In the genomic region with DNA sequence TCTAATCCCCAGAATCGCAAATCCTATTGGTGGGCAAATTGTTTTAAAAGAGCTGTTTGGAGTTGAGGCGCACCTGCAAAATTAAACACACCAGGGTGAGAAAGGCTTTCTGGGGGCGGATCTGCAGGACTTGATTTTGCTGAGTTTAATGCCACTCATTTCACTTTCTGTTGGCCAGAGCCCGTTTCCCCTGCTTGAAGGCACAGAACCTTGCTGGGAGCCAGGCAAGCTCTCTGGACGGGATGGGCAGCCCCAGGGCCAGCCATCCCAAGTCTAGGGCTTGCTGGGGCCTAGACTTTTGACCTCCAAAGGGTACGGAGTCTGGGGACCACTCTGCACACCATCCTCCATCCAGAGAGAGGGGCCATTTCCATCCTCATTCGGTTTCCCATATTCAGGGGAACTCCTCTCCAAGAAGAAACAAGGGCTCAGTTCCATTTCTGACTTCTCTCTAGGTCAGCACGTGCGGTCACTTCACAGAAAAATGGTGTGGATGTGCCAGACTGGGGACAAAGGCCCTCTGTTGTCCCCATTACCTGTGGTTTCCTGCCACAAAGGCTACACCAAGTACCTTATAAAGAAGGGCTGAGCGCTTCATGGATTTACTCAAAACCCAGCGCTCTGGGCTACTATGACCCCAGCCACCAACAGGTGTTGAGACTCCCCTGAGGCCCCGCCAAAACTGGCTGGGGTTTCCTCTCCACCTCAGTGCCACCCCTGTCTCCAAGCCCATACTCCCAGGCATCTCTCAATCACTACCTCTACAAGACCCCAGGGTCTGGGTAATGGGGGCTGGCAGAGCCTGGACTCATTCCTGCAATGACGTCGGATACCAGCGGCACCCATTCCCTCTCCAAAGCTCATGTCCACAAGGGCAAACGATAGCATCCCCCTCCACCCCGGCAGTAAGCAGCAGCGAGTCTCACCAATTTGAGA, we compare ENCODE assay signal across 8 cellular contexts.
DNase-seq lines count a peak whose midpoint lies in the region; ATAC-seq and TF ChIP-seq lines count a peak whose summit lies in the region.

No MANE protein-coding gene starts in this region.

- no peak overlapping the region for H3K14ac ChIP-seq in H9 (ENCODE audit: insufficient read depth, low read length)

- no peaks in the 10 kb centered on the region for H3K9me3 ChIP-seq in H9 (ENCODE audit: control insufficient read depth, low read depth, low read length)
- no peaks in the 10 kb centered on the region for H3K9me3 ChIP-seq in CD4-positive, alpha-beta T cell (ENCODE audit: control insufficient read depth, low read length)

- H3K27ac ChIP-seq in ACC112 (ENCODE audit: low read depth, low read length), result peak overlapping the region; percentile 99
- H3K27ac ChIP-seq in H9 (ENCODE audit: insufficient read length, low read depth, low read length), result no peak overlapping the region
- H3K27ac ChIP-seq in CD4-positive, alpha-beta T cell (ENCODE audit: low read depth, low read length), result no peak overlapping the region

- H3K4ac ChIP-seq in H9 (ENCODE audit: low read depth, low read length), result no peak overlapping the region

- H4K8ac ChIP-seq in H9 (replicated peaks; ENCODE audit: insufficient read length, low read depth, low read length), result no peak overlapping the region

- no peaks in the 10 kb centered on the region for H3K79me1 ChIP-seq in H9 (ENCODE audit: insufficient read depth, low read depth, low read length, poor library complexity, severe bottlenecking)

- no peak overlapping the region for H2BK20ac ChIP-seq in H9 (ENCODE audit: low read depth, low read length, poor library complexity, severe bottlenecking)

- no peak overlapping the region for H2AFZ ChIP-seq in ACC112 (ENCODE audit: low read length, unreplicated experiment)
- no peak overlapping the region for H2AFZ ChIP-seq in H9 (ENCODE audit: low read length)

- H2AK5ac ChIP-seq in H9 (ENCODE audit: insufficient read length, low read length), result no peak overlapping the region

- no peak overlapping the region for H3K9ac ChIP-seq in H9 (ENCODE audit: extremely low read depth, insufficient read length, low read length)

- H3K4me3 Mint-ChIP-seq in activated B cell treated with CpG ODN at 0.5 μM for 24 hours (peak overlapping the region; percentile 53), H9 (0 out of 5 replicates have a peak overlapping the region, but pooled peaks of 1 of the 2 experiments have one; percentile 14)
- H3K4me3 Mint-ChIP-seq in CD4-positive, alpha-beta T cell, result no peak overlapping the region

- intact Hi-C loops in activated B cell treated with CpG ODN at 0.5 μM for 24 hours (cut with micrococcal nuclease), result loop anchor here (2.0 kb wide), 2 partner anchors 17 to 27 kb away; no protein-coding TSS in a partner anchor
- intact Hi-C loops in CD4-positive, alpha-beta T cell (cut with DNase I, micrococcal nuclease), result loop anchor here (5.0 to 10.0 kb wide), 4 partner anchors 57 to 236 kb away; partner anchors contain the start of gene AUH (in 1 of the 2)

- peak; percentile 37 for ATAC-seq in GM21529 (IDR thresholded peaks at IDR 0.05; ENCODE audit: unreplicated experiment)
- no peak for ATAC-seq in activated B cell treated with CpG ODN at 0.5 μM for 24 hours (ENCODE audit: low read depth)
- no peak for ATAC-seq in HG03571 (IDR thresholded peaks at IDR 0.05; ENCODE audit: unreplicated experiment)
- no peak for ATAC-seq in GM21360 (IDR thresholded peaks at IDR 0.05; ENCODE audit: unreplicated experiment)
- ATAC-seq in CD4-positive, alpha-beta T cell (ENCODE audit: poor library complexity), result no peak

- TF ChIP-seq CTCF in activated B cell treated with CpG ODN at 0.5 μM for 24 hours (IDR thresholded peaks at IDR 0.05) (no peak), H9 (conservative IDR thresholded peaks at IDR 0.05) (no peak)
- no peak for TF ChIP-seq CTCF in CD4-positive, alpha-beta T cell (IDR thresholded peaks at IDR 0.05)

- no peaks in the 10 kb centered on the region for H3K36me3 ChIP-seq in ACC112 (ENCODE audit: insufficient read depth, low read length)

- no peak overlapping the region for H4K91ac ChIP-seq in H9 (ENCODE audit: insufficient read length, low read depth, low read length)

- H3K23ac ChIP-seq in H9 (ENCODE audit: insufficient read length, low read depth, low read length), result no peak overlapping the region

- no peak overlapping the region for H2BK15ac ChIP-seq in H9 (ENCODE audit: low read depth, low read length)

- no peak overlapping the region for H3T11ph ChIP-seq in H9 (ENCODE audit: low read length)

- no peak overlapping the region for H4K5ac ChIP-seq in H9 (ENCODE audit: insufficient read length, low read depth, low read length)

- H3K23me2 ChIP-seq in H9 (ENCODE audit: insufficient read length, low read depth, low read length, poor library complexity, severe bottlenecking), result no peaks in the 10 kb centered on the region

- no CpG with 5 or more reads among the region's 18 CpGs for WGBS in H9 (ENCODE audit: extremely low coverage, insufficient read length, low lambda C conversion rate)

- H3K27me3 Mint-ChIP-seq in activated B cell treated with CpG ODN at 0.5 μM for 24 hours (no peaks in the 10 kb centered on the region), H9 (ENCODE audit: low read depth) (peaks cover 50% of the 10 kb centered on the region)
- H3K27me3 Mint-ChIP-seq in CD4-positive, alpha-beta T cell, result no peaks in the 10 kb centered on the region

- POLR2A ChIA-PET in activated B cell treated with CpG ODN at 0.5 μM for 24 hours (lab: Charles Lee), result interaction anchor here (0.6 to 2.8 kb wide), 5 partner anchors 14 to 167 kb away, joined by 3 to 15 read pairs (median 6); no protein-coding TSS in a partner anchor
- POLR2A ChIA-PET in CD4-positive, alpha-beta T cell (lab: Charles Lee), result interaction anchor here (1.3 to 1.9 kb wide), 2 partner anchors 14 to 40 kb away, joined by 4 to 5 read pairs; no protein-coding TSS in a partner anchor

- CTCF ChIA-PET in activated B cell treated with CpG ODN at 0.5 μM for 24 hours (lab: Charles Lee), result interaction anchor here (1.5 to 1.8 kb wide), 2 partner anchors 16 to 169 kb away, joined by 4 to 6 read pairs; no protein-coding TSS in a partner anchor
- CTCF ChIA-PET in CD4-positive, alpha-beta T cell (lab: Charles Lee), result interaction anchor here (0.7 kb wide), 1 partner anchor 41 kb away, joined by 3 read pairs; no protein-coding TSS in a partner anchor

- DNase-seq in activated B cell treated with CpG ODN at 0.5 μM for 24 hours (no peak), mucosa of gallbladder (ENCODE audit: low spot score) (peak; percentile 9), H9 (no peak)
- DNase-seq in CD4-positive, alpha-beta T cell, result no peak

- H3K27ac Mint-ChIP-seq in activated B cell treated with CpG ODN at 0.5 μM for 24 hours (peak overlapping the region; percentile 19), H9 (no peak overlapping the region)
- H3K27ac Mint-ChIP-seq in CD4-positive, alpha-beta T cell, result no peak overlapping the region

- no peaks in the 10 kb centered on the region for H3K9me3 Mint-ChIP-seq in activated B cell treated with CpG ODN at 0.5 μM for 24 hours
- H3K9me3 Mint-ChIP-seq in H9, result peaks cover 9 to 19% of the 10 kb centered on the region in 2 experiments; a peak in 3 of 5 replicates
- H3K9me3 Mint-ChIP-seq in CD4-positive, alpha-beta T cell, result no peaks in the 10 kb centered on the region

- no peak overlapping the region for H2BK12ac ChIP-seq in H9 (ENCODE audit: insufficient read length, low read depth, low read length)

- H3K4me2 ChIP-seq in H9 (ENCODE audit: insufficient read depth, insufficient read length, low read length), result no peak overlapping the region

- H3K4me3 ChIP-seq in ACC112 (ENCODE audit: low read depth, low read length), result no peak overlapping the region

- H2BK5ac ChIP-seq in H9 (ENCODE audit: insufficient read length, low read length), result no peak overlapping the region

- H3K79me2 ChIP-seq in ACC112 (ENCODE audit: control insufficient read depth, insufficient read depth, low read length, unreplicated experiment), result no peaks in the 10 kb centered on the region
- H3K79me2 ChIP-seq in H9 (ENCODE audit: insufficient read depth, low read length), result no peaks in the 10 kb centered on the region

- no peak overlapping the region for H3K18ac ChIP-seq in H9 (ENCODE audit: insufficient read length, low read depth, low read length)

- H3K27me3 ChIP-seq in ACC112 (ENCODE audit: insufficient read depth, low read length), result no peaks in the 10 kb centered on the region
- peaks cover 4% of the 10 kb centered on the region; the same call in 1 of the 2 replicates for H3K27me3 ChIP-seq in H9 (ENCODE audit: insufficient read depth, low read length)
- H3K27me3 ChIP-seq in CD4-positive, alpha-beta T cell (ENCODE audit: control insufficient read depth, insufficient read depth, low read length), result no peaks in the 10 kb centered on the region

- no peak overlapping the region for H3K56ac ChIP-seq in H9 (ENCODE audit: insufficient read length, low read depth, low read length)

- no peaks in the 10 kb centered on the region for H4K20me1 ChIP-seq in H9 (ENCODE audit: control insufficient read depth, insufficient read depth, insufficient read length)

- H3K4me1 ChIP-seq in ACC112 (ENCODE audit: control insufficient read depth, insufficient read depth, low read length, unreplicated experiment) (peaks cover 49% of the 10 kb centered on the region), H9 (ENCODE audit: insufficient read depth, low read length) (no peaks in the 10 kb centered on the region)

- H3K4me1 Mint-ChIP-seq in activated B cell treated with CpG ODN at 0.5 μM for 24 hours (peaks cover 30% of the 10 kb centered on the region), H9 (peaks cover 9 to 16% of the 10 kb centered on the region in 2 experiments)
- H3K4me1 Mint-ChIP-seq in CD4-positive, alpha-beta T cell (ENCODE audit: low read depth), result peaks cover 30% of the 10 kb centered on the region

- H3K36me3 Mint-ChIP-seq in activated B cell treated with CpG ODN at 0.5 μM for 24 hours (ENCODE audit: low read depth) (no peaks in the 10 kb centered on the region), H9 (ENCODE audit: insufficient read depth in 1 of 3, low read depth in 3 of 3) (peaks cover 0 to 10% (median 0%) of the 10 kb centered on the region in 3 experiments; a peak in 3 of 7 replicates)
- no peaks in the 10 kb centered on the region for H3K36me3 Mint-ChIP-seq in CD4-positive, alpha-beta T cell (ENCODE audit: low read depth)

- no peak overlapping the region for H2BK120ac ChIP-seq in H9 (ENCODE audit: low read depth, low read length, poor library complexity, severe bottlenecking)
